Comparison of ENCODE assay signal across 21 cellular contexts in the genomic region with DNA sequence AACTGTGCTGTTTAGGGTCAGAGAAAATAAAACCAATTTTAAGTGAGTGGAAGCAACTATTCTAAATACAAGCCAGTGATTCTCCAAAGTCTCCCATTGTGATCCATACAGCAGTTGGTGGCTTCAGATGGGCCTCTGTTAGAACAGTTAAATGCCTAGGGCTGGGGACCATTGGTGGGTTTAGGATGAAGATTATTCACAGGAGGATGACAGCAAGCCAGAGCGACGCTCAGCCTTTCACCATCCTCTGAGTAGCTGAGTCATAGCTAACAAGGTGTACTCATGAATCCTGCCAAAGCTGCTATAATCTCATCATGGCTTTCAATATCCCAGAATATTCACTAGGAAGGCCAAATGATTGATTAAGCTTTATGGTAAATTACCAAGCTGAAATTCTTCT. TPM values are rescaled to one million over a fixed set of nuclear protein-coding genes. Genes with fewer than 3 reads are reported as not detected.
A peak's percentile ranks its signal among the peaks of the same experiment; 100 is the strongest.
DNase-seq lines count a peak whose midpoint lies in the region; ATAC-seq and TF ChIP-seq lines count a peak whose summit lies in the region.
"Had no signal": no experiment of that assay in that cellular context is flagged by ENCODE, and none has a peak within 500 bp of the region (broad histone marks: within the 10 kb centered on the region; RNA-seq: fewer than 3 reads in every experiment).

No MANE protein-coding gene starts in this region.

- H3K27me3 ChIP-seq in CD4-positive, alpha-beta T cell (ENCODE audit: control insufficient read depth, insufficient read depth, low read length), result no peaks in the 10 kb centered on the region
- no peaks in the 10 kb centered on the region for H3K27me3 ChIP-seq in CD8-positive, alpha-beta memory T cell (ENCODE audit: insufficient read depth, low read length, poor library complexity, severe bottlenecking)
- H3K27me3 ChIP-seq: tibial nerve had no signal

- no peaks in the 10 kb centered on the region for H3K9me3 Mint-ChIP-seq in CD4-positive, alpha-beta T cell
- H3K9me3 Mint-ChIP-seq in CD8-positive, alpha-beta memory T cell, result no peaks in the 10 kb centered on the region
- H3K9me3 Mint-ChIP-seq in activated CD8-positive, alpha-beta T cell treated with anti-CD3 and anti-CD28 coated beads for 36 hours, result no peaks in the 10 kb centered on the region
- H3K9me3 Mint-ChIP-seq in natural killer cell, result no peaks in the 10 kb centered on the region
- H3K9me3 Mint-ChIP-seq: HFFc6, naive B cell, WTC11 had no signal

- POLR2A ChIA-PET in CD4-positive, alpha-beta T cell (lab: Charles Lee), result interaction anchor here (1.0 kb wide), 1 partner anchor 15 kb away, joined by 3 read pairs; no protein-coding TSS in a partner anchor
- POLR2A ChIA-PET in CD8-positive, alpha-beta memory T cell (lab: Charles Lee), result interaction anchor here (0.6 to 3.9 kb wide), 7 partner anchors 11 to 151 kb away, joined by 3 to 34 read pairs (median 4); no protein-coding TSS in a partner anchor
- POLR2A ChIA-PET in activated CD8-positive, alpha-beta T cell treated with anti-CD3 and anti-CD28 coated beads for 36 hours (lab: Charles Lee), result no interaction called here

- no peaks in the 10 kb centered on the region for H3K9me3 ChIP-seq in CD4-positive, alpha-beta T cell (ENCODE audit: control insufficient read depth, low read length)
- no peaks in the 10 kb centered on the region for H3K9me3 ChIP-seq in CD8-positive, alpha-beta memory T cell (ENCODE audit: low read length)
- H3K9me3 ChIP-seq: tibial nerve had no signal

- H3K4me1 Mint-ChIP-seq in CD4-positive, alpha-beta T cell (ENCODE audit: low read depth), result peaks cover 29% of the 10 kb centered on the region
- H3K4me1 Mint-ChIP-seq in CD8-positive, alpha-beta memory T cell, result peaks cover 65 to 75% (median 73%) of the 10 kb centered on the region in 3 donors
- peaks cover 49% of the 10 kb centered on the region for H3K4me1 Mint-ChIP-seq in activated CD8-positive, alpha-beta T cell treated with anti-CD3 and anti-CD28 coated beads for 36 hours (ENCODE audit: low read depth)
- peaks cover 68 to 72% of the 10 kb centered on the region in 2 donors for H3K4me1 Mint-ChIP-seq in natural killer cell

- no peak for DNase-seq in CD4-positive, alpha-beta T cell
- no peak for DNase-seq in CD8-positive, alpha-beta memory T cell
- no peak for DNase-seq in activated CD8-positive, alpha-beta T cell treated with anti-CD3 and anti-CD28 coated beads for 36 hours
- DNase-seq in natural killer cell, result no peak
- DNase-seq in effector CD4-positive, alpha-beta T cell, result no peak
- DNase-seq in NCI-H1436 (lab: John Stamatoyannopoulos, UW), result no peak
- DNase-seq: anterior cingulate cortex; central memory CD4-positive, alpha-beta T cell; HFFc6; mesenchymal stem cell; naive B cell; NCI-H1105; NCI-H2081; NCI-H446 treated with DMSO at 0.1 percent for 48 hours; posterior cingulate gyrus; stimulated activated CD4-positive, alpha-beta T cell treated with anti-CD3 and anti-CD28 coated beads, Interleukin-2, amount 100 ng/mL, for 24 hours; stimulated activated naive CD4-positive, alpha-beta T cell treated with Interleukin-2 at 50 U/mL for 16 hours had no signal

- H3K27me3 Mint-ChIP-seq in CD4-positive, alpha-beta T cell, result no peaks in the 10 kb centered on the region
- H3K27me3 Mint-ChIP-seq in CD8-positive, alpha-beta memory T cell, result no peaks in the 10 kb centered on the region
- H3K27me3 Mint-ChIP-seq in activated CD8-positive, alpha-beta T cell treated with anti-CD3 and anti-CD28 coated beads for 36 hours, result no peaks in the 10 kb centered on the region
- H3K27me3 Mint-ChIP-seq in natural killer cell (ENCODE audit: low read depth in 2 of 2), result no peaks in the 10 kb centered on the region
- H3K27me3 Mint-ChIP-seq: naive B cell had no signal

- TF ChIP-seq POLR2A in GM18505 (IDR thresholded peaks at IDR 0.05; ENCODE audit: borderline replicate concordance, extremely low read depth, insufficient read depth, insufficient read length), result no peak

- intact Hi-C loops in CD4-positive, alpha-beta T cell (cut with DNase I, micrococcal nuclease), result loop anchor here (5.0 kb wide), 3 partner anchors 40 to 120 kb away; partner anchors contain the start of gene STARD3NL (in 1 of the 2)
- intact Hi-C loops in activated CD8-positive, alpha-beta T cell treated with anti-CD3 and anti-CD28 coated beads for 36 hours (cut with micrococcal nuclease), result loop anchor here (5.0 kb wide), 2 partner anchors 120 to 150 kb away; no protein-coding TSS in a partner anchor
- intact Hi-C loops in natural killer cell (cut with micrococcal nuclease), result loop anchor here (1.0 to 2.0 kb wide), 4 partner anchors 15 to 114 kb away; partner anchors contain the start of gene STARD3NL

- no peak overlapping the region for H3K4me3 Mint-ChIP-seq in CD4-positive, alpha-beta T cell
- H3K4me3 Mint-ChIP-seq in CD8-positive, alpha-beta memory T cell, result peak overlapping the region; percentile 53 to 91 (median 80)
- peak overlapping the region; percentile 11 for H3K4me3 Mint-ChIP-seq in activated CD8-positive, alpha-beta T cell treated with anti-CD3 and anti-CD28 coated beads for 36 hours
- H3K4me3 Mint-ChIP-seq in natural killer cell, result peak overlapping the region; percentile 80
- H3K4me3 Mint-ChIP-seq: HFFc6, naive B cell, WTC11 had no signal

- no peak overlapping the region for H3K27ac ChIP-seq in CD4-positive, alpha-beta T cell (ENCODE audit: low read depth, low read length)
- H3K27ac ChIP-seq in CD8-positive, alpha-beta memory T cell (ENCODE audit: low read depth, low read length), result no peak overlapping the region
- H3K27ac ChIP-seq: tibial nerve had no signal

- CTCF ChIA-PET in CD4-positive, alpha-beta T cell (lab: Charles Lee), result interaction anchor here (1.2 to 10.0 kb wide), 4 partner anchors 9 to 151 kb away, joined by 3 to 113 read pairs (median 12); no protein-coding TSS in a partner anchor
- CTCF ChIA-PET in CD8-positive, alpha-beta memory T cell (lab: Charles Lee), result interaction anchor here (0.6 to 10.3 kb wide), 17 partner anchors 10 to 159 kb away, joined by 3 to 394 read pairs (median 25); no protein-coding TSS in a partner anchor
- CTCF ChIA-PET in activated CD8-positive, alpha-beta T cell treated with anti-CD3 and anti-CD28 coated beads for 36 hours (lab: Charles Lee), result interaction anchor here (0.8 to 9.9 kb wide), 18 partner anchors 10 to 316 kb away, joined by 3 to 247 read pairs (median 40); partner anchors contain the start of gene STARD3NL

- H3K4me1 ChIP-seq in CD8-positive, alpha-beta memory T cell (ENCODE audit: insufficient read depth, low read length), result peaks cover 67% of the 10 kb centered on the region

- H3K36me3 ChIP-seq in CD8-positive, alpha-beta memory T cell (ENCODE audit: insufficient read depth, low read length), result peaks cover 6% of the 10 kb centered on the region

- peak overlapping the region; percentile 33 for H3K4me3 ChIP-seq in CD8-positive, alpha-beta memory T cell (ENCODE audit: low read length)
- H3K4me3 ChIP-seq: tibial nerve had no signal

- peaks cover 43% of the 10 kb centered on the region for H3K36me3 Mint-ChIP-seq in CD4-positive, alpha-beta T cell (ENCODE audit: low read depth)
- peaks cover 0 to 23% (median 7%) of the 10 kb centered on the region in 3 donors for H3K36me3 Mint-ChIP-seq in CD8-positive, alpha-beta memory T cell
- peaks cover 24% of the 10 kb centered on the region for H3K36me3 Mint-ChIP-seq in activated CD8-positive, alpha-beta T cell treated with anti-CD3 and anti-CD28 coated beads for 36 hours (ENCODE audit: low read depth)
- peaks cover 11% of the 10 kb centered on the region for H3K36me3 Mint-ChIP-seq in natural killer cell

- no peak for ATAC-seq in CD4-positive, alpha-beta T cell (ENCODE audit: poor library complexity)
- ATAC-seq in activated CD8-positive, alpha-beta T cell treated with anti-CD3 and anti-CD28 coated beads for 36 hours, result peak; percentile 29
- ATAC-seq in natural killer cell, result peak in 1 of 3 donors; percentile 48
- ATAC-seq in GM18505 (IDR thresholded peaks at IDR 0.05; ENCODE audit: unreplicated experiment), result no peak
- ATAC-seq: esophagus mucosa, WTC11 had no signal

- H3K27ac Mint-ChIP-seq in CD4-positive, alpha-beta T cell, result peak overlapping the region; percentile 28
- peak overlapping the region; percentile 88 to 98 (median 94) for H3K27ac Mint-ChIP-seq in CD8-positive, alpha-beta memory T cell
- peak overlapping the region; percentile 86 for H3K27ac Mint-ChIP-seq in activated CD8-positive, alpha-beta T cell treated with anti-CD3 and anti-CD28 coated beads for 36 hours
- H3K27ac Mint-ChIP-seq in natural killer cell, result peak overlapping the region; percentile 95 to 96
- H3K27ac Mint-ChIP-seq: HFFc6 had no signal

- no peak for TF ChIP-seq CTCF in CD4-positive, alpha-beta T cell (IDR thresholded peaks at IDR 0.05)
- no peak for TF ChIP-seq CTCF in activated CD8-positive, alpha-beta T cell treated with anti-CD3 and anti-CD28 coated beads for 36 hours (IDR thresholded peaks at IDR 0.05)
- TF ChIP-seq CTCF in natural killer cell (IDR thresholded peaks at IDR 0.05), result no peak

RNA-seq across cellular contexts. Expression of gene STARD3NL, which starts 39.6 kb away (rescaled TPM):
- 10 to 100 TPM; 14.4 to 15.7 TPM for total RNA-seq in CD4-positive, alpha-beta T cell
- 10 to 100 TPM; 41.5 to 43.8 TPM for total RNA-seq in CD8-positive, alpha-beta memory T cell
- 54.2 TPM for polyA plus RNA-seq in CD8-positive, alpha-beta memory T cell
- 10 to 100 TPM; 28.0 to 28.8 TPM for total RNA-seq in activated CD8-positive, alpha-beta T cell treated with anti-CD3 and anti-CD28 coated beads for 36 hours
- total RNA-seq in natural killer cell, result 10 to 100 TPM; 30.6 to 38.6 (median 38.3) TPM

Comparison
In these comparisons a context has a peak if more than half of its experiments do, and no peak if none do; other contexts are left out.
1. H3K27ac Mint-ChIP-seq: peak in every context shown above with its lines; median percentile 96 in natural killer cell; 94 in CD8-positive, alpha-beta memory T cell; 86 in activated CD8-positive, alpha-beta T cell treated with anti-CD3 and anti-CD28 coated beads for 36 hours; 28 in CD4-positive, alpha-beta T cell.